In genomic region chr1:222697858-222698257, GRCh38 we compare ENCODE assay signal across 27 cellular contexts. TPM values are rescaled to one million over a fixed set of nuclear protein-coding genes. Genes with fewer than 3 reads are reported as not detected.
A peak's percentile ranks its signal among the peaks of the same experiment; 100 is the strongest.
DNase-seq lines count a peak whose midpoint lies in the region; ATAC-seq, FAIRE-seq and TF ChIP-seq lines count a peak whose summit lies in the region.
"Had no signal": no experiment of that assay in that cellular context is flagged by ENCODE, and none has a peak within 500 bp of the region (broad histone marks: within the 10 kb centered on the region; RNA-seq: fewer than 3 reads in every experiment).

No MANE protein-coding gene starts in this region.

- POLR2A ChIA-PET in Caco-2 (lab: Charles Lee): no interaction called here

- CTCF ChIA-PET in Caco-2 (lab: Charles Lee): no interaction called here

- intact Hi-C loops in Caco-2 (cut with micrococcal nuclease; ENCODE audit: unreplicated experiment): no loop called here

- no peaks in the 10 kb centered on the region for H3K27me3 Mint-ChIP-seq in Caco-2 (ENCODE audit: insufficient read depth, unreplicated experiment)
- H3K27me3 Mint-ChIP-seq: activated T-cell treated with anti-CD3 and anti-CD28 coated beads, Interleukin-2, amount 50 U/mL, for 24 hours; dendritic cell treated with granulocyte-macrophage colony-stimulating factor and Interleukin-4, amounts not matched to agents 40 ng/mL and 50 ng/mL, for 4 days had no signal

- H3K36me3 ChIP-seq in Caco-2 (ENCODE audit: control insufficient read depth, insufficient read depth, low read length): no peaks in the 10 kb centered on the region

- DNase-seq in EH (ENCODE audit: low read depth) (peak; percentile 46), amniotic epithelial cell (ENCODE audit: low read depth) (peak; percentile 19), fibroblast of the aortic adventitia (ENCODE audit: low read depth) (peak; percentile 80), retinal pigment epithelial cell (ENCODE audit: low read depth) (peak; percentile 18), NCI-H2227 (lab: John Stamatoyannopoulos, UW; ENCODE audit: unreplicated experiment) (no peak), Caco-2 (no peak), GM12891 (ENCODE audit: insufficient read length, low spot score) (no peak)
- DNase-seq: activated CD8-positive, alpha-beta memory T cell treated with anti-CD3 and anti-CD28 coated beads for 24 hours; activated T-cell treated with anti-CD3 and anti-CD28 coated beads, Interleukin-2, amount 50 U/mL, for 24 hours; DMS53; GDM1; H7; Kasumi-1; left ventricle myocardium superior; NCI-H1694 treated with DMSO at 0.1 percent for 48 hours; NCI-H2171 treated with DMSO at 0.1 percent for 48 hours; NCI-H526; stimulated activated naive CD4-positive, alpha-beta T cell treated with Interleukin-2 at 50 U/mL for 16 hours; tibial artery had no signal

- H3K36me3 Mint-ChIP-seq in Caco-2 (ENCODE audit: insufficient read depth, unreplicated experiment): peaks cover 11% of the 10 kb centered on the region

- H3K9me3 ChIP-seq in Caco-2: no peaks in the 10 kb centered on the region
- H3K9me3 ChIP-seq: tibial artery had no signal

- no peak overlapping the region for H3K27ac Mint-ChIP-seq in Caco-2 (ENCODE audit: unreplicated experiment)
- H3K27ac Mint-ChIP-seq: activated T-cell treated with anti-CD3 and anti-CD28 coated beads, Interleukin-2, amount 50 U/mL, for 24 hours; dendritic cell treated with granulocyte-macrophage colony-stimulating factor and Interleukin-4, amounts not matched to agents 40 ng/mL and 50 ng/mL, for 4 days; nephron had no signal

- no peak overlapping the region for H3K4me3 Mint-ChIP-seq in Caco-2 (ENCODE audit: unreplicated experiment)
- H3K4me3 Mint-ChIP-seq: activated T-cell treated with anti-CD3 and anti-CD28 coated beads, Interleukin-2, amount 50 U/mL, for 24 hours; dendritic cell treated with granulocyte-macrophage colony-stimulating factor and Interleukin-4, amounts not matched to agents 40 ng/mL and 50 ng/mL, for 4 days; nephron had no signal

- no peaks in the 10 kb centered on the region for H3K27me3 ChIP-seq in Caco-2 (replicated peaks; ENCODE audit: control insufficient read depth, insufficient read depth, low read length)
- H3K27me3 ChIP-seq: foreskin keratinocyte, tibial artery had no signal

- BruUV-seq in Caco-2 (replicated peaks; lab: Mats Ljungman, UMichigan): no TSS peak

- no peak for FAIRE-seq in GM12891 (lab: Jason Lieb, UNC)

- 0 out of 2 replicates have a peak, but pooled peaks cover 8% of the 10 kb centered on the region for H3K4me1 ChIP-seq in Caco-2
- H3K4me1 ChIP-seq: foreskin keratinocyte, parathyroid adenoma had no signal

- H3K4me3 ChIP-seq in fibroblast of the aortic adventitia (ENCODE audit: low read depth, low read length) (no peak overlapping the region), retinal pigment epithelial cell (ENCODE audit: low read length) (no peak overlapping the region), Caco-2 (ENCODE audit: low read depth, low read length) (no peak overlapping the region)
- H3K4me3 ChIP-seq: tibial artery had no signal

- no peak for TF ChIP-seq POLR2A in GM12891 (IDR thresholded peaks at IDR 0.05; ENCODE audit: low read depth, low read length)

- TF ChIP-seq CTCF in fibroblast of the aortic adventitia (IDR thresholded peaks at IDR 0.05; ENCODE audit: insufficient read depth, low read length) (no peak), retinal pigment epithelial cell (conservative IDR thresholded peaks at IDR 0.05; ENCODE audit: low read depth, low read length) (no peak), Caco-2 (IDR thresholded peaks at IDR 0.05; ENCODE audit: insufficient read depth in 1 of 2, low read depth in 1 of 2, low read length in 1 of 2, severe bottlenecking in 1 of 2, unreplicated experiment in 1 of 2) (no peak)

- H3K4me1 Mint-ChIP-seq in Caco-2 (ENCODE audit: low read depth, unreplicated experiment): peaks cover 7% of the 10 kb centered on the region
- H3K4me1 Mint-ChIP-seq: nephron had no signal

- no peak for ATAC-seq in GM21825 (IDR thresholded peaks at IDR 0.05; ENCODE audit: unreplicated experiment)
- ATAC-seq: left ventricle myocardium superior, Panc1 had no signal

- H3K9me3 Mint-ChIP-seq in Caco-2 (ENCODE audit: unreplicated experiment): no peaks in the 10 kb centered on the region
- H3K9me3 Mint-ChIP-seq: activated T-cell treated with anti-CD3 and anti-CD28 coated beads, Interleukin-2, amount 50 U/mL, for 24 hours; dendritic cell treated with granulocyte-macrophage colony-stimulating factor and Interleukin-4, amounts not matched to agents 40 ng/mL and 50 ng/mL, for 4 days; nephron had no signal

TF ChIP-seq in GM12891, 5 proteins besides CTCF, POLR2A, EP300 and RAD21:
- no peak for TF ChIP-seq PAX5 (IDR thresholded peaks at IDR 0.05; ENCODE audit: insufficient read depth, low read length, severe bottlenecking)
- TF ChIP-seq SPI1 (IDR thresholded peaks at IDR 0.05; ENCODE audit: low read depth, low read length): no peak
- no peak for TF ChIP-seq POLR2AphosphoS5 (IDR thresholded peaks at IDR 0.05; ENCODE audit: low read depth, low read length)

RNA-seq across cellular contexts. Expression of gene AIDA, which starts 14.4 kb away (rescaled TPM):
- total RNA-seq in fibroblast of the aortic adventitia (ENCODE audit: low replicate concordance) (35.6 and 119 TPM in 2 replicates), Caco-2 (2022) (55.1 TPM in 2 replicates)
- polyA plus RNA-seq in GM12891 (2012; ENCODE audit: low read depth, missing spikeins): 17.2 TPM

RNA-seq across cellular contexts. Expression of gene BROX, which starts 14.5 kb away (rescaled TPM):
- total RNA-seq in fibroblast of the aortic adventitia (ENCODE audit: low replicate concordance): 67.5 and 101 TPM in 2 replicates
- total RNA-seq in Caco-2 (2022): 31.9 and 32.9 TPM in 2 replicates
- 5.1 TPM for polyA plus RNA-seq in GM12891 (2012; ENCODE audit: low read depth, missing spikeins)

RNA-seq across cellular contexts. Expression of gene FAM177B, which starts 39.1 kb away (rescaled TPM):
- total RNA-seq in fibroblast of the aortic adventitia (ENCODE audit: low replicate concordance) (not detected in 2 replicates), Caco-2 (2022) (0.70 TPM in 1 of 2 replicates, not detected in the other)
- not detected for polyA plus RNA-seq in GM12891 (2012; ENCODE audit: low read depth, missing spikeins)
- total RNA-seq: cardiac septum; foreskin keratinocyte; H7; left ventricle myocardium superior; T-helper 1 cell treated with Interleukin-12 subunit alpha and Interleukin-12 subunit beta and Interleukin-4 antibody, amounts not matched to agents 30 ng/mL and 1 ng/mL, for 36 hours had no signal
- polyA plus RNA-seq: foreskin keratinocyte had no signal

Comparison
In these comparisons a context has a peak if more than half of its experiments do, and no peak if none do; other contexts are left out.
1. DNase-seq: peak in EH (single experiment), amniotic epithelial cell (single experiment), fibroblast of the aortic adventitia (single experiment) and retinal pigment epithelial cell (single experiment); none in NCI-H2227 (single experiment), Caco-2 (0 of 2) and GM12891 (single experiment).